ENCODE assay signal across 19 cellular contexts in genomic region chr1:14182801-14183200, GRCh38.
DNase-seq lines count a peak whose midpoint lies in the region; ATAC-seq and TF ChIP-seq lines count a peak whose summit lies in the region.
"Had no signal": no experiment of that assay in that cellular context is flagged by ENCODE, and none has a peak within 500 bp of the region (broad histone marks: within the 10 kb centered on the region; RNA-seq: fewer than 3 reads in every experiment).

No MANE protein-coding gene starts in this region.

- no peaks in the 10 kb centered on the region for H3K36me3 ChIP-seq in GM23338 (ENCODE audit: insufficient read depth)
- H3K36me3 ChIP-seq in SK-N-MC (ENCODE audit: insufficient read depth, low read length): no peaks in the 10 kb centered on the region
- no peaks in the 10 kb centered on the region for H3K36me3 ChIP-seq in neural progenitor cell
- no peaks in the 10 kb centered on the region for H3K36me3 ChIP-seq in CD8-positive, alpha-beta memory T cell (ENCODE audit: insufficient read depth, low read length)

- DNase-seq in GM23338 (ENCODE audit: low spot score) (no peak), NAMALWA (ENCODE audit: low spot score) (peak; percentile 4), SK-N-MC (ENCODE audit: low read depth, low spot score) (peak; percentile 52), neural progenitor cell (ENCODE audit: low spot score) (no peak), NOMO-1 treated with dmso at 0.1 percent for 144 hours (lab: John Stamatoyannopoulos, UW; ENCODE audit: unreplicated experiment) (no peak)
- no peak for DNase-seq in CD8-positive, alpha-beta memory T cell
- DNase-seq: ACHN, COR-L47, DMS53, H7, NCI-H1092, NCI-H146, NCI-H2081, NCI-H2171 treated with DMSO at 0.1 percent for 48 hours, NCI-H446 treated with DMSO at 0.1 percent for 48 hours, PC-9 had no signal

- peak overlapping the region; percentile 44; the same call in 1 of the 2 replicates for H3K27ac Mint-ChIP-seq in GM23338
- H3K27ac Mint-ChIP-seq in neural progenitor cell: no peak overlapping the region
- H3K27ac Mint-ChIP-seq in CD8-positive, alpha-beta memory T cell: no peak overlapping the region
- H3K27ac Mint-ChIP-seq: T-helper 1 cell treated with Interleukin-12 subunit alpha and Interleukin-12 subunit beta and Interleukin-4 antibody, amounts not matched to agents 30 μg/mL and 1 μg/mL, for 36 hours had no signal

- H3K4me1 ChIP-seq in GM23338 (ENCODE audit: insufficient read depth) (peaks cover 53% of the 10 kb centered on the region), neural progenitor cell (peaks cover 49% of the 10 kb centered on the region)
- no peaks in the 10 kb centered on the region for H3K4me1 ChIP-seq in CD8-positive, alpha-beta memory T cell (ENCODE audit: insufficient read depth, low read length)

- H4K20me1 ChIP-seq in GM23338 (replicated peaks; ENCODE audit: insufficient read depth) (no peaks in the 10 kb centered on the region), neural progenitor cell (ENCODE audit: low read depth) (no peaks in the 10 kb centered on the region)

- CTCF ChIA-PET in CD8-positive, alpha-beta memory T cell (lab: Charles Lee): no interaction called here

- H3K27me3 ChIP-seq in GM23338 (ENCODE audit: insufficient read depth) (no peaks in the 10 kb centered on the region), neural progenitor cell (no peaks in the 10 kb centered on the region)
- peaks cover 4% of the 10 kb centered on the region for H3K27me3 ChIP-seq in CD8-positive, alpha-beta memory T cell (ENCODE audit: insufficient read depth, low read length, poor library complexity, severe bottlenecking)

- H3K9me3 ChIP-seq in SK-N-MC (ENCODE audit: low read depth, low read length) (0 out of 2 replicates have a peak, but pooled peaks cover 4% of the 10 kb centered on the region), neural progenitor cell (ENCODE audit: low read depth) (no peaks in the 10 kb centered on the region)
- no peaks in the 10 kb centered on the region for H3K9me3 ChIP-seq in CD8-positive, alpha-beta memory T cell (ENCODE audit: low read length)

- no peak overlapping the region for H3K27ac ChIP-seq in GM23338 (ENCODE audit: low read depth)
- H3K27ac ChIP-seq in SK-N-MC: no peak overlapping the region
- H3K27ac ChIP-seq in neural progenitor cell: no peak overlapping the region
- no peak overlapping the region for H3K27ac ChIP-seq in CD8-positive, alpha-beta memory T cell (ENCODE audit: low read depth, low read length)
- H3K27ac ChIP-seq: PC-9 had no signal

- H3K4me2 ChIP-seq in GM23338 (peak overlapping the region; percentile 68), neural progenitor cell (peak overlapping the region; percentile 75)
- H3K4me2 ChIP-seq: PC-9 had no signal

- peaks cover 18% of the 10 kb centered on the region; the same call in 1 of the 2 replicates for H3K9me2 ChIP-seq in GM23338 (ENCODE audit: insufficient read depth)

- H3F3A ChIP-seq in GM23338 (replicated peaks; ENCODE audit: low read depth): no peaks in the 10 kb centered on the region
- peaks cover 11% of the 10 kb centered on the region for H3F3A ChIP-seq in neural progenitor cell (ENCODE audit: low read depth)

- H3K4me3 Mint-ChIP-seq in GM23338: no peak overlapping the region
- no peak overlapping the region for H3K4me3 Mint-ChIP-seq in neural progenitor cell
- H3K4me3 Mint-ChIP-seq in CD8-positive, alpha-beta memory T cell: no peak overlapping the region
- H3K4me3 Mint-ChIP-seq: T-helper 1 cell treated with Interleukin-12 subunit alpha and Interleukin-12 subunit beta and Interleukin-4 antibody, amounts not matched to agents 30 μg/mL and 1 μg/mL, for 36 hours had no signal

- H3K4me1 Mint-ChIP-seq in GM23338: peaks cover 53% of the 10 kb centered on the region
- peaks cover 40% of the 10 kb centered on the region for H3K4me1 Mint-ChIP-seq in neural progenitor cell
- no peaks in the 10 kb centered on the region for H3K4me1 Mint-ChIP-seq in CD8-positive, alpha-beta memory T cell

- H3K27me3 Mint-ChIP-seq in GM23338 (ENCODE audit: insufficient read depth, low read depth, poor library complexity) (no peaks in the 10 kb centered on the region), neural progenitor cell (ENCODE audit: insufficient read depth, low read depth) (peaks cover 9% of the 10 kb centered on the region)
- H3K27me3 Mint-ChIP-seq in CD8-positive, alpha-beta memory T cell: peaks cover 10 to 38% of the 10 kb centered on the region in 2 donors

- no peak overlapping the region for H2AFZ ChIP-seq in GM23338
- no peak overlapping the region for H2AFZ ChIP-seq in neural progenitor cell (replicated peaks)
- H2AFZ ChIP-seq: PC-9 had no signal

- H3K79me2 ChIP-seq in GM23338 (replicated peaks; ENCODE audit: insufficient read depth): no peaks in the 10 kb centered on the region
- H3K79me2 ChIP-seq in neural progenitor cell (ENCODE audit: low read depth): no peaks in the 10 kb centered on the region

- ATAC-seq in GM23338 (no peak), HG03135 (IDR thresholded peaks at IDR 0.05; ENCODE audit: unreplicated experiment) (no peak)
- ATAC-seq: HepG2 had no signal

- TF ChIP-seq CTCF in GM23338 (conservative IDR thresholded peaks at IDR 0.05; ENCODE audit: low read depth in 2 of 2): no peak
- TF ChIP-seq CTCF in neural progenitor cell (IDR thresholded peaks at IDR 0.05): no peak

- H3K36me3 Mint-ChIP-seq in GM23338 (ENCODE audit: low read depth) (no peaks in the 10 kb centered on the region; the same call in 2 of the 3 replicates), neural progenitor cell (no peaks in the 10 kb centered on the region)
- H3K36me3 Mint-ChIP-seq in CD8-positive, alpha-beta memory T cell: peaks cover 0 to 3% (median 0%) of the 10 kb centered on the region in 3 donors

- peaks cover 7% of the 10 kb centered on the region; the same call in 2 of the 3 replicates for H3K9me3 Mint-ChIP-seq in GM23338
- peaks cover 4% of the 10 kb centered on the region for H3K9me3 Mint-ChIP-seq in neural progenitor cell
- peaks cover 0 to 5% (median 2%) of the 10 kb centered on the region in 5 donors for H3K9me3 Mint-ChIP-seq in CD8-positive, alpha-beta memory T cell
- H3K9me3 Mint-ChIP-seq: T-helper 1 cell treated with Interleukin-12 subunit alpha and Interleukin-12 subunit beta and Interleukin-4 antibody, amounts not matched to agents 30 μg/mL and 1 μg/mL, for 36 hours had no signal

- POLR2A ChIA-PET in CD8-positive, alpha-beta memory T cell (lab: Charles Lee): no interaction called here

- H3K9ac ChIP-seq in SK-N-MC (ENCODE audit: insufficient read length): no peak overlapping the region
- H3K9ac ChIP-seq in neural progenitor cell: no peak overlapping the region

- H3K4me3 ChIP-seq in GM23338: no peak overlapping the region
- H3K4me3 ChIP-seq in SK-N-MC: no peak overlapping the region
- H3K4me3 ChIP-seq in neural progenitor cell: no peak overlapping the region
- H3K4me3 ChIP-seq in CD8-positive, alpha-beta memory T cell (ENCODE audit: low read length): no peak overlapping the region
- H3K4me3 ChIP-seq: PC-9 had no signal

TF ChIP-seq in GM23338, 12 proteins besides CTCF, POLR2A, EP300 and RAD21:
- TF ChIP-seq ZNF331 (CRISPR knock-in tag; IDR thresholded peaks at IDR 0.05; ENCODE audit: low read depth): no peak
- no peak for TF ChIP-seq ETS1 (IDR thresholded peaks at IDR 0.05)

Comparison
In these comparisons a context has a peak if more than half of its experiments do, and no peak if none do; other contexts are left out.
1. DNase-seq: peak in NAMALWA (single experiment) and SK-N-MC (single experiment); none in GM23338 (single experiment), neural progenitor cell (single experiment), CD8-positive, alpha-beta memory T cell (0 of 5) and NOMO-1 treated with dmso at 0.1 percent for 144 hours (single experiment).